Comparison of ENCODE assay signal across 33 cellular contexts in genomic region chr14:37474191-37474590, GRCh38.
"Had no signal": no experiment of that assay in that cellular context is flagged by ENCODE, and none has a peak within 500 bp of the region (broad histone marks: within the 10 kb centered on the region; RNA-seq: fewer than 3 reads in every experiment).

No MANE protein-coding gene starts in this region.

- H3K36me3 ChIP-seq: MG63 had no signal

- H3K9me3 ChIP-seq: MG63 had no signal

- DNase-seq: Karpas-422, MG63, MM.1S, MV-4-11, NCI-H1048, NCI-H1092, NCI-H1092 treated with DMSO at 0.1 percent for 48 hours, NCI-H1105, NCI-H1105 treated with DMSO at 0.1 percent for 48 hours, NCI-H1417, NCI-H1417 treated with DMSO at 0.1 percent for 48 hours, NCI-H1436, NCI-H1436 treated with DMSO at 0.1 percent for 48 hours, NCI-H146, NCI-H1694, NCI-H1694 treated with DMSO at 0.1 percent for 48 hours, NCI-H187, NCI-H187 treated with DMSO at 0.1 percent for 48 hours, NCI-H1930, NCI-H2029, NCI-H2029 treated with DMSO at 0.1 percent for 48 hours, NCI-H2081, NCI-H2081 treated with DMSO at 0.1 percent for 48 hours, NCI-H2107, NCI-H2171, NCI-H2171 treated with DMSO at 0.1 percent for 48 hours, NCI-H2227 treated with DMSO at 0.1 percent for 48 hours, NCI-H226, NCI-H345, NCI-H446, NCI-H446 treated with DMSO at 0.1 percent for 48 hours, NCI-H510A, NCI-H510A treated with DMSO at 0.1 percent for 48 hours had no signal

- H3K27me3 ChIP-seq: MG63 had no signal

- H3K4me3 ChIP-seq: MG63 had no signal
